ENCODE assay signal across 11 cellular contexts in genomic region chr5:36701085-36701691, GRCh38.
DNase-seq lines count a peak whose midpoint lies in the region; ATAC-seq and TF ChIP-seq lines count a peak whose summit lies in the region.
"Had no signal": no experiment of that assay in that cellular context is flagged by ENCODE, and none has a peak within 500 bp of the region (broad histone marks: within the 10 kb centered on the region; RNA-seq: fewer than 3 reads in every experiment).

No MANE protein-coding gene starts in this region.

- H3K9me3 ChIP-seq in right cardiac atrium (ENCODE audit: control insufficient read depth, low read length): no peaks in the 10 kb centered on the region
- H3K9me3 ChIP-seq in breast epithelium: no peaks in the 10 kb centered on the region

- intact Hi-C loops in right cardiac atrium (cut with DNase I): no loop called here
- intact Hi-C loops in breast epithelium (cut with DNase I; ENCODE audit: low total_unique reads): no loop called here

- no peak for TF ChIP-seq POLR2A in breast epithelium (IDR thresholded peaks at IDR 0.05)

- ATAC-seq in GM18520 (IDR thresholded peaks at IDR 0.05; ENCODE audit: unreplicated experiment) (peak; percentile 94), GM21786 (IDR thresholded peaks at IDR 0.05; ENCODE audit: unreplicated experiment) (peak; percentile 97), HG03457 (IDR thresholded peaks at IDR 0.05; ENCODE audit: unreplicated experiment) (peak; percentile 96), right cardiac atrium (peak; percentile 64 to 79)

- WGBS in right cardiac atrium: 51% methylated on average over 4 of the region's 4 CpGs

- DNase-seq in right cardiac atrium (peak in 1 of 3 donors; percentile 39), breast epithelium (ENCODE audit: low spot score in 2 of 2) (no peak), iPS-NIHi7 (ENCODE audit: extremely low spot score) (no peak), GM19238 (ENCODE audit: insufficient read length, low spot score) (no peak)
- no peak for DNase-seq in activated effector memory CD4-positive, alpha-beta T cell treated with Interleukin-2 at 50 U/mL for 16 hours
- DNase-seq: activated CD4-positive, alpha-beta T cell treated with anti-CD3 and anti-CD28 coated beads, Interleukin-2, amount 50 U/mL, for 4 hours; Calu3 had no signal

- H3K4me3 ChIP-seq in right cardiac atrium (ENCODE audit: low read length) (no peak overlapping the region), breast epithelium (no peak overlapping the region)
- H3K4me3 ChIP-seq: neural progenitor cell had no signal

- H3K27ac ChIP-seq in right cardiac atrium (ENCODE audit: low read length) (peak overlapping the region; percentile 42), breast epithelium (no peak overlapping the region)
- H3K27ac ChIP-seq: neural progenitor cell had no signal

- no peak for TF ChIP-seq CTCF in breast epithelium (IDR thresholded peaks at IDR 0.05)

- H3K27me3 ChIP-seq in right cardiac atrium (ENCODE audit: control insufficient read depth, insufficient read depth) (no peaks in the 10 kb centered on the region), breast epithelium (no peaks in the 10 kb centered on the region)
- H3K27me3 ChIP-seq: neural progenitor cell had no signal

- H3K4me1 ChIP-seq in right cardiac atrium (ENCODE audit: control insufficient read depth, insufficient read depth, low read length) (peaks cover 5% of the 10 kb centered on the region), breast epithelium (no peaks in the 10 kb centered on the region)

- no peaks in the 10 kb centered on the region for H3K36me3 ChIP-seq in breast epithelium
- H3K36me3 ChIP-seq: neural progenitor cell had no signal
